In genomic region chr10:132563485-132564248, GRCh38 we compare ENCODE assay signal across 1 cellular context.
TF ChIP-seq lines count a peak whose summit lies in the region.

No MANE protein-coding gene starts in this region.

TF ChIP-seq in HepG2, 621 proteins besides CTCF, POLR2A, EP300 and RAD21:
- TF ChIP-seq ZNF280B (CRISPR knock-in tag; IDR thresholded peaks at IDR 0.05; ENCODE audit: borderline replicate concordance): no peak
- TF ChIP-seq PCBP2 (optimal IDR thresholded peaks at IDR 0.05; ENCODE audit: low read depth, low read length, poor library complexity, severe bottlenecking): no peak
- no peak for TF ChIP-seq ZBTB34 (CRISPR knock-in tag; IDR thresholded peaks at IDR 0.05)
- TF ChIP-seq ZNF605 (CRISPR knock-in tag; IDR thresholded peaks at IDR 0.05): no peak
- TF ChIP-seq SOX6 (IDR thresholded peaks at IDR 0.05): no peak
- no peak for TF ChIP-seq SOX6 (CRISPR knock-in tag; IDR thresholded peaks at IDR 0.05)
- no peak for TF ChIP-seq ZFP37 (CRISPR knock-in tag; IDR thresholded peaks at IDR 0.05; ENCODE audit: borderline replicate concordance)
- no peak for TF ChIP-seq ZNF788 (CRISPR knock-in tag; IDR thresholded peaks at IDR 0.05; ENCODE audit: borderline replicate concordance)
- TF ChIP-seq ZNF577 (CRISPR knock-in tag; IDR thresholded peaks at IDR 0.05; ENCODE audit: borderline replicate concordance, low read depth): no peak
